8 cellular contexts compared by ENCODE assay signal in genomic region chr11:73139476-73140198, GRCh38. TPM values are rescaled to one million over a fixed set of nuclear protein-coding genes. Genes with fewer than 3 reads are reported as not detected.
DNase-seq lines count a peak whose midpoint lies in the region; ATAC-seq, FAIRE-seq and TF ChIP-seq lines count a peak whose summit lies in the region.

No MANE protein-coding gene starts in this region.

- peak overlapping the region; percentile 98 for H3K4me3 Mint-ChIP-seq in memory B cell

- peak overlapping the region; percentile 96 for H3K27ac Mint-ChIP-seq in memory B cell

- POLR2A ChIA-PET in A549 (lab: Yijun Ruan, JAX), result no interaction called here

- FAIRE-seq in A549 (lab: Jason Lieb, UNC) (no peak), H54 (lab: Jason Lieb, UNC) (peak; percentile 15)

- peaks cover 16% of the 10 kb centered on the region for H3K36me3 Mint-ChIP-seq in memory B cell

- peaks cover 34% of the 10 kb centered on the region for H3K4me1 Mint-ChIP-seq in memory B cell

- no peak for TF ChIP-seq RAD21 in A549 (conservative IDR thresholded peaks at IDR 0.05 in 1 of 2, IDR thresholded peaks at IDR 0.05 in 1 of 2)

- TF ChIP-seq CTCF in A549 (IDR thresholded peaks at IDR 0.05), result no peak

- CTCF ChIA-PET in A549 (lab: Yijun Ruan, JAX), result no interaction called here

- H3K9me3 Mint-ChIP-seq in memory B cell, result no peaks in the 10 kb centered on the region

- peak overlapping the region; percentile 97; the same call in 2 of the 3 replicates for H3K4me3 ChIP-seq in A549

- 5% methylated on average over 2 of the region's 2 CpGs for WGBS in A549 (ENCODE audit: missing lambda C conversion rate)

- no peaks in the 10 kb centered on the region for H3K9me3 ChIP-seq in A549

- no peak for TF ChIP-seq EP300 in A549 (IDR thresholded peaks at IDR 0.05)

- peaks cover 16% of the 10 kb centered on the region for H3K4me1 ChIP-seq in A549

- DNase-seq in A549 (ENCODE audit: low read depth in 1 of 2, low spot score in 1 of 2) (peak in 1 of 2 experiments; percentile 28), H54 (ENCODE audit: insufficient read length, low spot score) (no peak), astrocyte of the hippocampus (ENCODE audit: low read depth, low spot score) (peak; percentile 11), memory B cell (ENCODE audit: low spot score in 2 of 2) (no peak), NCI-H2227 treated with DMSO at 0.1 percent for 48 hours (lab: John Stamatoyannopoulos, UW) (no peak), NCI-H1436 treated with DMSO at 0.1 percent for 48 hours (lab: John Stamatoyannopoulos, UW) (no peak), amygdala (lab: John Stamatoyannopoulos, UW) (no peak)

- no peak for ATAC-seq in A549
- no peak for ATAC-seq in memory B cell (ENCODE audit: low read depth)
- ATAC-seq in HG03097 (IDR thresholded peaks at IDR 0.05; ENCODE audit: low FRiP score, unreplicated experiment), result no peak

- H3K4me2 ChIP-seq in A549, result peak overlapping the region; percentile 85

- peak overlapping the region in 1 of 2 experiments; percentile 3; a peak in 3 of 6 replicates for H3K27ac ChIP-seq in A549

- TF ChIP-seq POLR2A in A549 (IDR thresholded peaks at IDR 0.05; ENCODE audit: low read length) (no peak), H54 (IDR thresholded peaks at IDR 0.05; ENCODE audit: low read depth, low read length) (no peak)

- no peaks in the 10 kb centered on the region for H3K27me3 Mint-ChIP-seq in memory B cell

TF ChIP-seq in A549, 52 proteins besides CTCF, POLR2A, EP300 and RAD21:
- TF ChIP-seq BHLHE40 (IDR thresholded peaks at IDR 0.05; ENCODE audit: low read depth, low read length), result no peak
- no peak for TF ChIP-seq RCOR1 (IDR thresholded peaks at IDR 0.05; ENCODE audit: low read depth, low read length)

RNA-seq across cellular contexts. Expression of gene FCHSD2, which starts 2.5 kb away (rescaled TPM):
- 15.0 and 19.0 TPM in 2 replicates for polyA plus RNA-seq in A549 (2011; rRNA removed)
- polyA plus RNA-seq in A549 (2012; cell fraction: cytosol; rRNA removed), result 6.6 and 7.7 TPM in 2 replicates
- 7.0 and 9.3 TPM in 2 replicates for polyA plus RNA-seq in A549 (2012; cell fraction: nucleus; rRNA removed)
- 9.4 to 10.5 TPM (median 10.5 TPM) in 3 replicates for polyA plus RNA-seq in A549 (2017; fragmentation: RNase III; extraction: RNeasy Plus Mini Kit Qiagen cat#74134 plus additional on column Dnase treatment)
- 8.8 and 9.8 TPM in 2 replicates for polyA minus RNA-seq in A549 (2011; rRNA and poly(A)+ RNA removed)
